1 cellular context compared by ENCODE assay signal in the genomic region with DNA sequence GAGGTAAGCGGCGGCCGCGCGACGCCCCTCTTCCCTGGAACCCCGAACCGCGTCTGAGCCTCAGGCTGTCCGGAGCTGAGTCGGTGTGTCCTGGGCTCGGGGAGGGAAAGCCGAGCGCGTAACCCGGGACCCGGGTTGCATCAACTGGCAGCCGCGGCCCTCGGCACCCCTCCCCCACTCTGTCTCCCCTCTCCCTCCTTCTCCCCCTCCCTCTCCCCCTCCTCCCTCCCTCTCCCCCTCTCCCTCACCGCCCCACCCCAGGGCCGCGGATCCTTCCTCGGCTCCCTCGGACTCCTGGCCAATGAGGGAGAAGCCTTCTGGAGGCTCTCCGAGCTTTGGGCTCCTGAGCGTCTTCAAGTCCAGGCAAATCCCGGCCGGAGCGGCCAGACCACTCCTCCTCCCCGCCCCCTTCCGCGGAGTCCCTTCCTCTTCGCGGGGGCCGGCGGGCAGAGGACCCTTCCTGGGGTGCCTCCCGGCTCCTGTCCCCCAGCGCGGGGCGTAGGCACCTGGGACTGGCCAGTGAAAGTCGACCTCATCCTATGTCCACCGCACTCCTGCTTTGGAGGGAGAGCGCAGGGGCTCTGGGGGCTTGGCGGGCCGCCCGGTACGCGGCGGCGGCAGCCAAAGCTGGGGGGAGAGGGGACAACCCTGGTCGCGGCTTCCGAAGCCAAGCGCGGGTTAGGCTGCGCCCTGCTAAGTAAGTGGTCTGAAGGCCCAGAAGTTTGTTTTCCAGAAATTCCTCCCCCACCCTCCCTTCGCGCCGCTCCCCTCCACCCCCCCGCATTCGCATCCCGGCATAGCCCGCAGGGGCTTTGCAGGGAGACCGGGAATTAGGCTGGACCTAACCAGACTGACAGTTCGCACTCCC.
TF ChIP-seq lines count a peak whose summit lies in the region.

No MANE protein-coding gene starts in this region.

TF ChIP-seq in K562, 482 proteins besides CTCF, POLR2A, EP300 and RAD21 (continued from another document and continues in another):
- TF ChIP-seq DLX4 (CRISPR knock-in tag; IDR thresholded peaks at IDR 0.05), result no peak
- TF ChIP-seq SMC3 (conservative IDR thresholded peaks at IDR 0.05; ENCODE audit: insufficient read depth, low read depth, low read length), result no peak
- no peak for TF ChIP-seq GTF2A2 (tag; IDR thresholded peaks at IDR 0.05)
- TF ChIP-seq TSHZ1 (CRISPR knock-in tag; IDR thresholded peaks at IDR 0.05), result no peak
- peak; percentile 18; the same call in 1 of the 2 replicates for TF ChIP-seq NR2C2 (CRISPR knock-in tag; IDR thresholded peaks at IDR 0.05)
- TF ChIP-seq NR2C2 (tag; IDR thresholded peaks at IDR 0.05), result no peak
- no peak for TF ChIP-seq ZNF586 (CRISPR knock-in tag; conservative IDR thresholded peaks at IDR 0.05)
- TF ChIP-seq ZNF239 (CRISPR knock-in tag; IDR thresholded peaks at IDR 0.05), result no peak
- 0 out of 2 replicates have a peak, but pooled peaks have one; percentile 34 for TF ChIP-seq ZNF431 (CRISPR knock-in tag; IDR thresholded peaks at IDR 0.05)
- TF ChIP-seq ZNF224 (CRISPR knock-in tag; IDR thresholded peaks at IDR 0.05), result 0 out of 2 replicates have a peak, but pooled peaks have one; percentile 8
- peak; percentile 24 for TF ChIP-seq CCNT2 (IDR thresholded peaks at IDR 0.05; ENCODE audit: borderline replicate concordance, extremely low read depth, insufficient read length, low read depth, low read length)
- no peak for TF ChIP-seq MTA1 (IDR thresholded peaks at IDR 0.05; ENCODE audit: borderline replicate concordance)
- TF ChIP-seq RBM14 (IDR thresholded peaks at IDR 0.05; ENCODE audit: borderline replicate concordance, insufficient read depth, low read depth, low read length), result peak; percentile 97; the same call in 1 of the 2 replicates
- no peak for TF ChIP-seq SMARCA5 (IDR thresholded peaks at IDR 0.05)
- no peak for TF ChIP-seq PRPF4 (IDR thresholded peaks at IDR 0.05; ENCODE audit: insufficient read depth, low read depth, low read length, poor library complexity, severe bottlenecking)
- TF ChIP-seq CC2D1A (IDR thresholded peaks at IDR 0.05), result no peak
- no peak for TF ChIP-seq ARID3A (IDR thresholded peaks at IDR 0.05; ENCODE audit: borderline replicate concordance, low read depth, low read length)
- TF ChIP-seq SREBF1 (IDR thresholded peaks at IDR 0.05; ENCODE audit: borderline replicate concordance, low read depth, low read length), result no peak
- no peak for TF ChIP-seq PTBP1 (IDR thresholded peaks at IDR 0.05; ENCODE audit: low read depth, low read length)
- 0 out of 2 replicates have a peak, but pooled peaks have one; percentile 48 for TF ChIP-seq CHD2 (IDR thresholded peaks at IDR 0.05; ENCODE audit: low read depth, low read length)
- no peak for TF ChIP-seq KDM2B (CRISPR knock-in tag; IDR thresholded peaks at IDR 0.05)
- TF ChIP-seq ZKSCAN1 (IDR thresholded peaks at IDR 0.05; ENCODE audit: low read depth, low read length), result no peak
- no peak for TF ChIP-seq ZNF175 (CRISPR knock-in tag; IDR thresholded peaks at IDR 0.05; ENCODE audit: low read depth)
- TF ChIP-seq, protein P1, sequence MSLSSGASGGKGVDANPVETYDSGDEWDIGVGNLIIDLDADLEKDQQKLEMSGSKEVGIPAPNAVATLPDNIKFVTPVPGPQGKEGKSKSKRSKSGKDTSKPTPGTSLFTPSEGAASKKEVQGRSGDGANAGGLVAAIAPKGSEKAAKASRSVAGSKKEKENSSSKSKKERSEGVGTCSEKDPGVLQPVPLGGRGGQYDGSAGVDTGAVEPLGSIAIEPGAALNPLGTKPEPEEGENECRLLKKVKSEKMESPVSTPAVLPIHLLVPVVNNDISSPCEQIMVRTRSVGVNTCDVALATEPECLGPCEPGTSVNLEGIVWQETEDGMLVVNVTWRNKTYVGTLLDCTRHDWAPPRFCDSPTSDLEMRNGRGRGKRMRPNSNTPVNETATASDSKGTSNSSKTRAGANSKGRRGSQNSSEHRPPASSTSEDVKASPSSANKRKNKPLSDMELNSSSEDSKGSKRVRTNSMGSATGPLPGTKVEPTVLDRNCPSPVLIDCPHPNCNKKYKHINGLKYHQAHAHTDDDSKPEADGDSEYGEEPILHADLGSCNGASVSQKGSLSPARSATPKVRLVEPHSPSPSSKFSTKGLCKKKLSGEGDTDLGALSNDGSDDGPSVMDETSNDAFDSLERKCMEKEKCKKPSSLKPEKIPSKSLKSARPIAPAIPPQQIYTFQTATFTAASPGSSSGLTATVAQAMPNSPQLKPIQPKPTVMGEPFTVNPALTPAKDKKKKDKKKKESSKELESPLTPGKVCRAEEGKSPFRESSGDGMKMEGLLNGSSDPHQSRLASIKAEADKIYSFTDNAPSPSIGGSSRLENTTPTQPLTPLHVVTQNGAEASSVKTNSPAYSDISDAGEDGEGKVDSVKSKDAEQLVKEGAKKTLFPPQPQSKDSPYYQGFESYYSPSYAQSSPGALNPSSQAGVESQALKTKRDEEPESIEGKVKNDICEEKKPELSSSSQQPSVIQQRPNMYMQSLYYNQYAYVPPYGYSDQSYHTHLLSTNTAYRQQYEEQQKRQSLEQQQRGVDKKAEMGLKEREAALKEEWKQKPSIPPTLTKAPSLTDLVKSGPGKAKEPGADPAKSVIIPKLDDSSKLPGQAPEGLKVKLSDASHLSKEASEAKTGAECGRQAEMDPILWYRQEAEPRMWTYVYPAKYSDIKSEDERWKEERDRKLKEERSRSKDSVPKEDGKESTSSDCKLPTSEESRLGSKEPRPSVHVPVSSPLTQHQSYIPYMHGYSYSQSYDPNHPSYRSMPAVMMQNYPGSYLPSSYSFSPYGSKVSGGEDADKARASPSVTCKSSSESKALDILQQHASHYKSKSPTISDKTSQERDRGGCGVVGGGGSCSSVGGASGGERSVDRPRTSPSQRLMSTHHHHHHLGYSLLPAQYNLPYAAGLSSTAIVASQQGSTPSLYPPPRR (CRISPR knock-in tag; IDR thresholded peaks at IDR 0.05; ENCODE audit: borderline replicate concordance), result no peak
- no peak for TF ChIP-seq NR3C1 (CRISPR knock-in tag; IDR thresholded peaks at IDR 0.05)
- no peak for TF ChIP-seq SP2 (IDR thresholded peaks at IDR 0.05; ENCODE audit: extremely low read depth, low read depth, low read length, poor library complexity, severe bottlenecking)
- no peak for TF ChIP-seq ETS2 (tag; IDR thresholded peaks at IDR 0.05; ENCODE audit: borderline replicate concordance, poor library complexity, severe bottlenecking)
- peak; percentile 22; the same call in 1 of the 2 replicates for TF ChIP-seq EGR1 (conservative IDR thresholded peaks at IDR 0.05)
- TF ChIP-seq CHAMP1 (IDR thresholded peaks at IDR 0.05), result no peak
- no peak for TF ChIP-seq ZHX1 (conservative IDR thresholded peaks at IDR 0.05; ENCODE audit: low read length)
- no peak for TF ChIP-seq SAP30 (IDR thresholded peaks at IDR 0.05; ENCODE audit: borderline replicate concordance, insufficient read depth, low read depth, low read length, poor library complexity, severe bottlenecking)
- peak; percentile 8; the same call in 1 of the 2 replicates for TF ChIP-seq ZNF263 (CRISPR knock-in tag; IDR thresholded peaks at IDR 0.05; ENCODE audit: borderline replicate concordance)
- no peak for TF ChIP-seq HSF4 (CRISPR knock-in tag; IDR thresholded peaks at IDR 0.05; ENCODE audit: borderline replicate concordance)
- 0 out of 2 replicates have a peak, but pooled peaks have one; percentile 2 for TF ChIP-seq E2F5 (CRISPR knock-in tag; IDR thresholded peaks at IDR 0.05)
